1 cellular context compared by ENCODE assay signal in genomic region chr15:59347915-59348314, GRCh38.
TF ChIP-seq lines count a peak whose summit lies in the region.

No MANE protein-coding gene starts in this region.

TF ChIP-seq in H1, 55 proteins besides CTCF, POLR2A, EP300 and RAD21 (continued from another document):
- TF ChIP-seq CHD7 (IDR thresholded peaks at IDR 0.05; ENCODE audit: insufficient replicate concordance, low read length), result no peak
